In the genomic region with DNA sequence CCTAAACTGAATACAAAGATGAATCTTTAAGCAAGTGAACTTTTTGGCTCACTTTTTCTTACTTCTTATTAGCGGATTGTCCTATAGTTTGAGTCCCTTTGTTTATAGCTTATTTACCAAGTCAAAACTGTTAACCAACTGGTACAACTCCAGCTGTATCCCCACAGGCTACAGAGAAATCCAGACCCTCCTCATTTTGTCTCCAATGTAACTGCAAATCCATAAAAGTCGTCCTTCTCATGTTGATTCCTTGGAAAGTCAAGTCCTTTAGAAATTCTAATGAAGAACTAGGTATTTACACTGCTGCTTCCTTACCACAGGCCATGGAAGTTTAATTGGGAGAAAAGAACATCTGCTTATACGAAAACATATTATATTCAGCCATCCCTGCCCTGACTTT, we compare ENCODE assay signal across 14 cellular contexts.
DNase-seq lines count a peak whose midpoint lies in the region; ATAC-seq, FAIRE-seq and TF ChIP-seq lines count a peak whose summit lies in the region.
"Had no signal": no experiment of that assay in that cellular context is flagged by ENCODE, and none has a peak within 500 bp of the region (broad histone marks: within the 10 kb centered on the region; RNA-seq: fewer than 3 reads in every experiment).

No MANE protein-coding gene starts in this region.

- no peak for TF ChIP-seq RAD21 in H1 (IDR thresholded peaks at IDR 0.05 in 1 of 2, conservative IDR thresholded peaks at IDR 0.05 in 1 of 2; ENCODE audit: low read depth in 2 of 2, low read length in 2 of 2)

- H2BK12ac ChIP-seq in H9 (ENCODE audit: insufficient read length, low read depth, low read length), result no peak overlapping the region
- H2BK12ac ChIP-seq in H1 (ENCODE audit: low read depth, low read length), result no peak overlapping the region

- H3K4me1 ChIP-seq in H9 (ENCODE audit: insufficient read depth, low read length), result no peaks in the 10 kb centered on the region
- H3K4me1 ChIP-seq in H1 (replicated peaks in 1 of 4; ENCODE audit: control insufficient read depth in 3 of 4, insufficient read depth in 4 of 4, low read length in 3 of 4), result peaks cover 0 to 7% (median 1%) of the 10 kb centered on the region in 4 experiments; a peak in 1 of 7 replicates
- no peaks in the 10 kb centered on the region for H3K4me1 ChIP-seq in kidney (ENCODE audit: control insufficient read depth in 1 of 2, insufficient read depth in 1 of 2, low read depth in 1 of 2, low read length in 2 of 2)
- no peaks in the 10 kb centered on the region for H3K4me1 ChIP-seq in CD4-positive, alpha-beta memory T cell (ENCODE audit: insufficient read depth, low read length)

- H3K36me3 ChIP-seq in H1 (ENCODE audit: control insufficient read depth in 2 of 4, insufficient read depth in 4 of 4, low read length in 3 of 4), result no peaks in the 10 kb centered on the region
- H3K36me3 ChIP-seq in kidney (ENCODE audit: control insufficient read depth in 1 of 2, insufficient read depth in 2 of 2, low read length in 2 of 2), result no peaks in the 10 kb centered on the region
- H3K36me3 ChIP-seq in CD4-positive, alpha-beta memory T cell (ENCODE audit: insufficient read depth, low read length), result no peaks in the 10 kb centered on the region

- H3K27me3 Mint-ChIP-seq in H9 (ENCODE audit: low read depth) (no peaks in the 10 kb centered on the region), mesothelial cell of epicardium (ENCODE audit: low read depth) (no peaks in the 10 kb centered on the region)
- no peaks in the 10 kb centered on the region for H3K27me3 Mint-ChIP-seq in CD4-positive, alpha-beta memory T cell
- H3K27me3 Mint-ChIP-seq: B cell; CD4-positive, alpha-beta T cell had no signal

- no peak overlapping the region for H2BK15ac ChIP-seq in H9 (ENCODE audit: low read depth, low read length)
- no peak overlapping the region for H2BK15ac ChIP-seq in H1 (ENCODE audit: low read length)

- H2BK20ac ChIP-seq in H9 (ENCODE audit: low read depth, low read length, poor library complexity, severe bottlenecking), result no peak overlapping the region
- no peak overlapping the region for H2BK20ac ChIP-seq in H1 (ENCODE audit: low read length)

- ATAC-seq in GM21447 (IDR thresholded peaks at IDR 0.05; ENCODE audit: unreplicated experiment), result no peak

- no peaks in the 10 kb centered on the region for H4K20me1 ChIP-seq in H9 (ENCODE audit: control insufficient read depth, insufficient read depth, insufficient read length)
- H4K20me1 ChIP-seq in H1 (replicated peaks in 1 of 2; ENCODE audit: control insufficient read depth in 1 of 2, insufficient read depth in 2 of 2, low read length in 2 of 2), result no peaks in the 10 kb centered on the region

- no CpG with 5 or more reads among the region's 3 CpGs for WGBS in H9 (ENCODE audit: extremely low coverage, insufficient read length, low lambda C conversion rate)
- WGBS in H1 (ENCODE audit: extremely low coverage in 1 of 2, insufficient coverage in 1 of 2, insufficient read length in 1 of 2, insufficient replicate concordance in 2 of 2, low coverage in 1 of 2, low lambda C conversion rate in 2 of 2, missing lambda C conversion rate in 1 of 2), 2 experiments, result 39% methylated on average over 3 of the region's 3 CpGs; no CpG with 5 or more reads in 1 of the 2 experiments

- H3K27me3 ChIP-seq in H9 (ENCODE audit: insufficient read depth, low read length), result no peaks in the 10 kb centered on the region
- no peaks in the 10 kb centered on the region for H3K27me3 ChIP-seq in H1 (replicated peaks in 1 of 4; ENCODE audit: control insufficient read depth in 3 of 4, extremely low read depth in 1 of 4, insufficient read depth in 3 of 4, low read length in 3 of 4)
- no peaks in the 10 kb centered on the region for H3K27me3 ChIP-seq in CD4-positive, alpha-beta memory T cell (ENCODE audit: insufficient read depth, low read length)

- FAIRE-seq in H1 (lab: Jason Lieb, UNC) (no peak), kidney (lab: Jason Lieb, UNC) (no peak)
- FAIRE-seq: GM19239, H54 had no signal

- H2AK5ac ChIP-seq in H9 (ENCODE audit: insufficient read length, low read length) (no peak overlapping the region), H1 (ENCODE audit: low read depth, low read length) (no peak overlapping the region)

- CTCF ChIA-PET in H1 (lab: Charles Lee; ENCODE audit: partially characterized antibody), result interaction anchor here (0.6 kb wide), 1 partner anchor 16 kb away, joined by 4 read pairs; no protein-coding TSS in a partner anchor
- CTCF ChIA-PET in CD4-positive, alpha-beta memory T cell (lab: Charles Lee; ENCODE audit: partially characterized antibody), result no interaction called here

- no peaks in the 10 kb centered on the region for H3K36me3 Mint-ChIP-seq in H9 (ENCODE audit: insufficient read depth in 1 of 3, low read depth in 3 of 3)
- H3K36me3 Mint-ChIP-seq in mesothelial cell of epicardium, result no peaks in the 10 kb centered on the region
- H3K36me3 Mint-ChIP-seq in CD4-positive, alpha-beta memory T cell, result no peaks in the 10 kb centered on the region

- H3K4me2 ChIP-seq in H9 (ENCODE audit: insufficient read depth, insufficient read length, low read length) (no peak overlapping the region), H1 (ENCODE audit: insufficient read depth in 1 of 2, low read depth in 2 of 2, low read length in 2 of 2) (no peak overlapping the region)

- TF ChIP-seq EP300 in H1 (IDR thresholded peaks at IDR 0.05; ENCODE audit: borderline replicate concordance in 1 of 2, low read depth in 2 of 2, low read length in 2 of 2), result no peak

- H3K79me1 ChIP-seq in H9 (ENCODE audit: insufficient read depth, low read depth, low read length, poor library complexity, severe bottlenecking) (no peaks in the 10 kb centered on the region), H1 (ENCODE audit: low read depth, low read length) (no peaks in the 10 kb centered on the region)

- no peak overlapping the region for H3K18ac ChIP-seq in H9 (ENCODE audit: insufficient read length, low read depth, low read length)
- H3K18ac ChIP-seq in H1 (ENCODE audit: extremely low read depth, low read length), result no peak overlapping the region

- H3K9ac ChIP-seq in H9 (ENCODE audit: extremely low read depth, insufficient read length, low read length), result no peak overlapping the region
- no peak overlapping the region for H3K9ac ChIP-seq in H1 (replicated peaks in 1 of 4; ENCODE audit: extremely low read depth in 1 of 4, low read depth in 3 of 4, low read length in 3 of 4)
- H3K9ac ChIP-seq in kidney (ENCODE audit: low read length in 2 of 2), result no peak overlapping the region

- intact Hi-C loops in kidney (cut with DNase I), result no loop called here
- intact Hi-C loops in CD4-positive, alpha-beta memory T cell (cut with micrococcal nuclease), result no loop called here

- no peak overlapping the region for H2BK5ac ChIP-seq in H9 (ENCODE audit: insufficient read length, low read length)
- H2BK5ac ChIP-seq in H1 (ENCODE audit: low read depth, low read length), result no peak overlapping the region

- no peak overlapping the region for H3K23ac ChIP-seq in H9 (ENCODE audit: insufficient read length, low read depth, low read length)
- H3K23ac ChIP-seq in H1 (ENCODE audit: insufficient read length), result no peak overlapping the region

- H3K27ac ChIP-seq in H9 (ENCODE audit: insufficient read length, low read depth, low read length) (no peak overlapping the region), H1 (ENCODE audit: low read depth, low read length) (no peak overlapping the region; the same call in 1 of the 2 replicates), kidney (ENCODE audit: low read depth in 2 of 2, low read length in 2 of 2) (no peak overlapping the region)
- H3K27ac ChIP-seq in CD4-positive, alpha-beta memory T cell (ENCODE audit: low read depth, low read length), result no peak overlapping the region

- no peak overlapping the region for H2BK120ac ChIP-seq in H9 (ENCODE audit: low read depth, low read length, poor library complexity, severe bottlenecking)
- no peak overlapping the region for H2BK120ac ChIP-seq in H1 (replicated peaks; ENCODE audit: low read depth, low read length)

- H3K4ac ChIP-seq in H9 (ENCODE audit: low read depth, low read length) (no peak overlapping the region), H1 (replicated peaks; ENCODE audit: insufficient read length, low read depth, low read length) (no peak overlapping the region)

- TF ChIP-seq CTCF in H9 (conservative IDR thresholded peaks at IDR 0.05), result no peak
- TF ChIP-seq CTCF in H1 (IDR thresholded peaks at IDR 0.05; ENCODE audit: control extremely low read depth in 1 of 3, insufficient read depth in 1 of 3, low read depth in 1 of 3, low read length in 3 of 3), result no peak
- TF ChIP-seq CTCF in mesothelial cell of epicardium (IDR thresholded peaks at IDR 0.05; ENCODE audit: unreplicated experiment), result no peak
- TF ChIP-seq CTCF in kidney (IDR thresholded peaks at IDR 0.05; ENCODE audit: borderline replicate concordance, extremely low read depth, insufficient read depth), result no peak

- H2AFZ ChIP-seq in H9 (ENCODE audit: low read length) (no peak overlapping the region), H1 (ENCODE audit: low read length) (0 out of 2 replicates have a peak overlapping the region, but pooled peaks have one; percentile 69)

- H3K56ac ChIP-seq in H9 (ENCODE audit: insufficient read length, low read depth, low read length) (no peak overlapping the region), H1 (replicated peaks; ENCODE audit: insufficient read length, low read depth, low read length) (no peak overlapping the region)

- TF ChIP-seq POLR2A in H1 (IDR thresholded peaks at IDR 0.05; ENCODE audit: control extremely low read depth in 1 of 2, low read depth in 2 of 2, low read length in 2 of 2), result no peak

- peaks cover 13 to 15% of the 10 kb centered on the region in 2 experiments for H3K4me1 Mint-ChIP-seq in H9
- H3K4me1 Mint-ChIP-seq in mesothelial cell of epicardium, result peaks cover 22% of the 10 kb centered on the region
- H3K4me1 Mint-ChIP-seq in CD4-positive, alpha-beta memory T cell, result no peaks in the 10 kb centered on the region
- H3K4me1 Mint-ChIP-seq: B cell had no signal

- H3K9me3 ChIP-seq in H9 (ENCODE audit: control insufficient read depth, low read depth, low read length), result no peaks in the 10 kb centered on the region
- no peaks in the 10 kb centered on the region for H3K9me3 ChIP-seq in H1 (ENCODE audit: insufficient read depth in 2 of 2, low read depth in 1 of 2, low read length in 1 of 2)
- H3K9me3 ChIP-seq in kidney (ENCODE audit: control insufficient read depth in 1 of 2, low read length in 2 of 2), result no peaks in the 10 kb centered on the region
- no peaks in the 10 kb centered on the region for H3K9me3 ChIP-seq in CD4-positive, alpha-beta memory T cell (ENCODE audit: control insufficient read depth in 1 of 2, low read length in 2 of 2)

- no peak overlapping the region for H3T11ph ChIP-seq in H9 (ENCODE audit: low read length)

- no peak overlapping the region for H4K8ac ChIP-seq in H9 (replicated peaks; ENCODE audit: insufficient read length, low read depth, low read length)
- no peak overlapping the region for H4K8ac ChIP-seq in H1 (ENCODE audit: extremely low read depth, insufficient read depth, low read length)

- no peak for DNase-seq in H9
- no peak for DNase-seq in H1 (ENCODE audit: low read depth in 1 of 2, low spot score in 2 of 2)
- DNase-seq in mesothelial cell of epicardium (ENCODE audit: low spot score in 2 of 2, unreplicated experiment in 2 of 2), result no peak
- no peak for DNase-seq in NCI-H2081 (lab: John Stamatoyannopoulos, UW)
- DNase-seq in kidney, result no peak
- DNase-seq in CD4-positive, alpha-beta memory T cell, result no peak
- DNase-seq: C1 segment of cervical spinal cord; CD4-positive, alpha-beta T cell; DMS79; GF-D8 had no signal

- H4K91ac ChIP-seq in H9 (ENCODE audit: insufficient read length, low read depth, low read length) (no peak overlapping the region), H1 (replicated peaks; ENCODE audit: insufficient read length, low read length) (no peak overlapping the region)

- H3K4me3 ChIP-seq in H1 (ENCODE audit: extremely low read depth in 1 of 4, insufficient read depth in 2 of 4, low read depth in 3 of 4, low read length in 4 of 4) (no peak overlapping the region), kidney (ENCODE audit: low read length in 2 of 2) (no peak overlapping the region)
- no peak overlapping the region for H3K4me3 ChIP-seq in CD4-positive, alpha-beta memory T cell (ENCODE audit: low read length in 2 of 2)

- peak overlapping the region; percentile 19 to 98 (median 87); a peak in 5 of 7 replicates for H3K27ac Mint-ChIP-seq in H9
- H3K27ac Mint-ChIP-seq in mesothelial cell of epicardium, result peak overlapping the region; percentile 51
- no peak overlapping the region for H3K27ac Mint-ChIP-seq in CD4-positive, alpha-beta memory T cell
- H3K27ac Mint-ChIP-seq: B cell; CD4-positive, alpha-beta T cell had no signal

- H3K4me3 Mint-ChIP-seq in H9, result no peak overlapping the region
- no peak overlapping the region for H3K4me3 Mint-ChIP-seq in mesothelial cell of epicardium
- no peak overlapping the region for H3K4me3 Mint-ChIP-seq in CD4-positive, alpha-beta memory T cell
- H3K4me3 Mint-ChIP-seq: B cell; CD4-positive, alpha-beta T cell had no signal

- H3K79me2 ChIP-seq in H9 (ENCODE audit: insufficient read depth, low read length) (no peaks in the 10 kb centered on the region), H1 (ENCODE audit: control insufficient read depth in 1 of 2, insufficient read depth in 2 of 2, low read length in 2 of 2) (no peaks in the 10 kb centered on the region)

- POLR2A ChIA-PET in H1 (lab: Charles Lee; ENCODE audit: partially characterized antibody), result no interaction called here
- POLR2A ChIA-PET in CD4-positive, alpha-beta memory T cell (lab: Charles Lee; ENCODE audit: partially characterized antibody), result no interaction called here

- H3K23me2 ChIP-seq in H9 (ENCODE audit: insufficient read length, low read depth, low read length, poor library complexity, severe bottlenecking) (no peaks in the 10 kb centered on the region), H1 (ENCODE audit: low read depth, low read length) (no peaks in the 10 kb centered on the region; the same call in 1 of the 2 replicates)

- H3K14ac ChIP-seq in H9 (ENCODE audit: insufficient read depth, low read length) (no peak overlapping the region), H1 (ENCODE audit: insufficient read length) (no peak overlapping the region)

- H3K9me3 Mint-ChIP-seq in H9, result no peaks in the 10 kb centered on the region
- peaks cover 4% of the 10 kb centered on the region for H3K9me3 Mint-ChIP-seq in mesothelial cell of epicardium
- H3K9me3 Mint-ChIP-seq in CD4-positive, alpha-beta memory T cell, result peaks cover 0 to 3% (median 0%) of the 10 kb centered on the region in 8 donors
- H3K9me3 Mint-ChIP-seq: CD4-positive, alpha-beta T cell had no signal

- H4K5ac ChIP-seq in H9 (ENCODE audit: insufficient read length, low read depth, low read length) (no peak overlapping the region), H1 (ENCODE audit: insufficient read length, low read depth, low read length) (no peak overlapping the region)

Comparison
In these comparisons a context has a peak if more than half of its experiments do, and no peak if none do; other contexts are left out.
1. H3K27ac Mint-ChIP-seq: peak in H9 (3 of 3) and mesothelial cell of epicardium (single experiment); none in CD4-positive, alpha-beta memory T cell (0 of 7).